Comparison of ENCODE assay signal across 32 cellular contexts in the genomic region with DNA sequence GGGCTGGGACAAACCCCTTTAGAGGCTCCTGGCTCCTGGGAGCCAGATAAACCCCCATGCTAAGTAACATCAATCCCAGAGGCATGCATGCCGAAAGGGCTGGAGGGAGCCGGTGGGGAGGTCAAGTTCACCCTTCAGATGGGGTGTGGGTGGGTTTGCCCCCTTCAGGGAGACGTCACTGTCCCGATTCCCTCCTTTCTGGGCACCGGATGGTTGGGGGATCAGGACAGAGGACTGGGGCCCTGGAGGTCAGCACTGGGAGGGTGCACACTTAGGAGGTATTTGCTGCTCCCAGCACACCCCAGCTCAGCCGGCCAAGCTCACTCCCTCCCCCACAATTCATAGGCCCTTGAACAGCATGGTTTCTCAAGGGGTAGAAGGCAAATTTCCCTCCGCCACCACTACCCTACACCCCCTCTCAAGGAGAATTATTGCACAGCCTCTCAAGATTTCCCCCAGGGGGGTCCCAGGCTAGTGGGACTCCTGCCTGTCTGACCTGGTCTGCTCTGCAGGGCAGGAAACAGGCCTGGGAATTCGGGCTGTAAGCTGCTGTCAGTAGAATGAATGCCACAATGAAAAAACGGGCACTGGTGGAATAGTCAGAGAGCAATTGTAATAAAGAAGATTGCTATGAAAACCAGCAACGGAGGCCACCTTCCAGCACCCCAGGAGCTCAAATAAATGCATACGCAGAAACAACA.
A peak's percentile ranks its signal among the peaks of the same experiment; 100 is the strongest.
DNase-seq lines count a peak whose midpoint lies in the region; ATAC-seq and TF ChIP-seq lines count a peak whose summit lies in the region.
"Had no signal": no experiment of that assay in that cellular context is flagged by ENCODE, and none has a peak within 500 bp of the region (broad histone marks: within the 10 kb centered on the region; RNA-seq: fewer than 3 reads in every experiment).

No MANE protein-coding gene starts in this region.

- no peak overlapping the region for H3K4me3 ChIP-seq in spleen
- H3K4me3 ChIP-seq: ascending aorta, PC-9 had no signal

- no peak overlapping the region for H3K27ac ChIP-seq in spleen
- H3K27ac ChIP-seq: ascending aorta, HL-60, parathyroid adenoma, PC-9 had no signal

- peak; percentile 22 for DNase-seq in activated T-cell treated with anti-CD3 and anti-CD28 coated beads, Interleukin-2, amount 50 U/mL, for 24 hours
- DNase-seq in activated T-cell treated with anti-CD3 and anti-CD28 coated beads, Interleukin-2, amount 50 U/mL, for 4 hours, result no peak
- DNase-seq in NCI-H69 (lab: John Stamatoyannopoulos, UW), result peak; percentile 18
- peak; percentile 22 for DNase-seq in left lobe of liver (ENCODE audit: low spot score)
- peak; percentile 44 for DNase-seq in spleen
- no peak for DNase-seq in T1000 (lab: John Stamatoyannopoulos, UW)
- no peak for DNase-seq in OCI-M1 (lab: John Stamatoyannopoulos, UW)
- DNase-seq in activated CD4-positive, alpha-beta T cell treated with anti-CD3 and anti-CD28 coated beads, Interleukin-2, amount 10 ng/mL, durations not matched to agents 24 days and 14 days, result no peak
- DNase-seq: 8988T; activated CD4-positive, alpha-beta T cell treated with anti-CD3 and anti-CD28 coated beads for 4 hours; activated T-cell treated with anti-CD3 and anti-CD28 coated beads, Interleukin-2, amount 50 U/mL, for 72 hours; CD4-positive, alpha-beta memory T cell; central memory CD4-positive, alpha-beta T cell; dermis blood vessel endothelial cell; Kasumi-1; left ventricle myocardium superior; MV-4-11; naive B cell; NCI-H146; NCI-H510A; NK-92 treated with Interleukin-12 subunit alpha and Interleukin-12 subunit beta, amount 100 ng/mL, for 24 hours; PC-9; right cardiac atrium; SHP77; stimulated activated CD4-positive, alpha-beta T cell treated with anti-CD3 and anti-CD28 coated beads, Interleukin-15, amount 100 ng/mL, for 24 hours; stimulated activated naive B cell treated with anti-CD40 and anti-IgM and Interleukin-4, amounts not matched to agents 10 μg/mL and 1 μg/mL and 100 μg/mL, for 72 hours had no signal

- no peaks in the 10 kb centered on the region for H3K27me3 Mint-ChIP-seq in activated T-cell treated with anti-CD3 and anti-CD28 coated beads, Interleukin-2, amount 50 U/mL, for 24 hours
- H3K27me3 Mint-ChIP-seq in activated T-cell treated with anti-CD3 and anti-CD28 coated beads, Interleukin-2, amount 50 U/mL, for 4 hours (ENCODE audit: low read depth), result peaks cover 3% of the 10 kb centered on the region
- H3K27me3 Mint-ChIP-seq in activated CD4-positive, alpha-beta T cell treated with anti-CD3 and anti-CD28 coated beads, Interleukin-2, amount 10 ng/mL, durations not matched to agents 24 days and 14 days, result no peaks in the 10 kb centered on the region
- H3K27me3 Mint-ChIP-seq: activated naive CD4-positive, alpha-beta T cell treated with anti-CD3 and anti-CD28 coated beads, Interleukin-2, amount 50 U/mL, for 24 hours had no signal

- 74 to 88% (median 85%) methylated on average over 6 to 11 of the region's 11 CpGs for WGBS in spleen, 5 donors

- peaks cover 0 to 36% (median 0%) of the 10 kb centered on the region in 7 donors for H3K27me3 ChIP-seq in spleen (replicated peaks in 1 of 7)
- H3K27me3 ChIP-seq: ascending aorta had no signal

- no peak for TF ChIP-seq POLR2A in spleen (IDR thresholded peaks at IDR 0.05)

- H3K9me3 Mint-ChIP-seq in activated T-cell treated with anti-CD3 and anti-CD28 coated beads, Interleukin-2, amount 50 U/mL, for 24 hours, result no peaks in the 10 kb centered on the region
- H3K9me3 Mint-ChIP-seq in activated T-cell treated with anti-CD3 and anti-CD28 coated beads, Interleukin-2, amount 50 U/mL, for 4 hours, result no peaks in the 10 kb centered on the region
- H3K9me3 Mint-ChIP-seq in activated CD4-positive, alpha-beta T cell treated with anti-CD3 and anti-CD28 coated beads, Interleukin-2, amount 10 ng/mL, durations not matched to agents 24 days and 14 days, result no peaks in the 10 kb centered on the region
- H3K9me3 Mint-ChIP-seq: activated naive CD4-positive, alpha-beta T cell treated with anti-CD3 and anti-CD28 coated beads, Interleukin-2, amount 50 U/mL, for 24 hours; activated T-cell treated with anti-CD3 and anti-CD28 coated beads, Interleukin-2, amount 50 U/mL, for 72 hours; CD4-positive, alpha-beta memory T cell; mesothelial cell of epicardium; stimulated activated naive B cell treated with anti-CD40 and anti-IgM and Interleukin-4, amounts not matched to agents 10 μg/mL and 1 μg/mL and 100 μg/mL, for 72 hours; T-helper 2 cell treated with Interferon-gamma antibody and Interleukin-4, amounts not matched to agents 5 μg/mL and 100 μg/mL, for 36 hours had no signal

- no peaks in the 10 kb centered on the region for H3K36me3 Mint-ChIP-seq in activated T-cell treated with anti-CD3 and anti-CD28 coated beads, Interleukin-2, amount 50 U/mL, for 24 hours (ENCODE audit: low read depth)
- H3K36me3 Mint-ChIP-seq in activated T-cell treated with anti-CD3 and anti-CD28 coated beads, Interleukin-2, amount 50 U/mL, for 4 hours (ENCODE audit: insufficient read depth), result no peaks in the 10 kb centered on the region
- no peaks in the 10 kb centered on the region for H3K36me3 Mint-ChIP-seq in activated CD4-positive, alpha-beta T cell treated with anti-CD3 and anti-CD28 coated beads, Interleukin-2, amount 10 ng/mL, durations not matched to agents 24 days and 14 days (ENCODE audit: low read depth)
- H3K36me3 Mint-ChIP-seq: activated naive CD4-positive, alpha-beta T cell treated with anti-CD3 and anti-CD28 coated beads, Interleukin-2, amount 50 U/mL, for 24 hours; CD4-positive, alpha-beta memory T cell; mesothelial cell of epicardium; naive B cell; stimulated activated naive B cell treated with anti-CD40 and anti-IgM and Interleukin-4, amounts not matched to agents 10 μg/mL and 1 μg/mL and 100 μg/mL, for 72 hours had no signal

- TF ChIP-seq CTCF in spleen (IDR thresholded peaks at IDR 0.05 in 8 of 11, conservative IDR thresholded peaks at IDR 0.05 in 3 of 11), result no peak

- no peaks in the 10 kb centered on the region for H3K36me3 ChIP-seq in spleen
- H3K36me3 ChIP-seq: ascending aorta had no signal

- no peak for ATAC-seq in activated T-cell treated with anti-CD3 and anti-CD28 coated beads, Interleukin-2, amount 50 U/mL, for 4 hours
- no peak for ATAC-seq in left lobe of liver
- ATAC-seq: activated T-cell treated with anti-CD3 and anti-CD28 coated beads, Interleukin-2, amount 50 U/mL, for 72 hours; left ventricle myocardium superior; right cardiac atrium; stimulated activated naive B cell treated with anti-CD40 and anti-IgM and Interleukin-4, amounts not matched to agents 10 μg/mL and 1 μg/mL and 100 μg/mL, for 72 hours had no signal

- H3K9me3 ChIP-seq in spleen, result no peaks in the 10 kb centered on the region
- H3K9me3 ChIP-seq: ascending aorta had no signal

- no peak overlapping the region for H3K4me3 Mint-ChIP-seq in activated T-cell treated with anti-CD3 and anti-CD28 coated beads, Interleukin-2, amount 50 U/mL, for 24 hours
- no peak overlapping the region for H3K4me3 Mint-ChIP-seq in activated T-cell treated with anti-CD3 and anti-CD28 coated beads, Interleukin-2, amount 50 U/mL, for 4 hours
- H3K4me3 Mint-ChIP-seq in activated CD4-positive, alpha-beta T cell treated with anti-CD3 and anti-CD28 coated beads, Interleukin-2, amount 10 ng/mL, durations not matched to agents 24 days and 14 days, result no peak overlapping the region
- H3K4me3 Mint-ChIP-seq: activated naive CD4-positive, alpha-beta T cell treated with anti-CD3 and anti-CD28 coated beads, Interleukin-2, amount 50 U/mL, for 24 hours; activated T-cell treated with anti-CD3 and anti-CD28 coated beads, Interleukin-2, amount 50 U/mL, for 72 hours; CD4-positive, alpha-beta memory T cell; mesothelial cell of epicardium; stimulated activated naive B cell treated with anti-CD40 and anti-IgM and Interleukin-4, amounts not matched to agents 10 μg/mL and 1 μg/mL and 100 μg/mL, for 72 hours; T-helper 2 cell treated with Interferon-gamma antibody and Interleukin-4, amounts not matched to agents 5 μg/mL and 100 μg/mL, for 36 hours had no signal

- intact Hi-C loops in spleen (cut with DNase I; ENCODE audit: low total_unique reads), result no loop called here
- intact Hi-C loops in activated CD4-positive, alpha-beta T cell treated with anti-CD3 and anti-CD28 coated beads, Interleukin-2, amount 10 ng/mL, durations not matched to agents 24 days and 14 days (cut with micrococcal nuclease), result no loop called here

- peaks cover under 1 to 6% (median 4%) of the 10 kb centered on the region in 6 donors for H3K4me1 ChIP-seq in spleen
- H3K4me1 ChIP-seq: ascending aorta had no signal

- no peaks in the 10 kb centered on the region for H3K4me1 Mint-ChIP-seq in activated T-cell treated with anti-CD3 and anti-CD28 coated beads, Interleukin-2, amount 50 U/mL, for 24 hours (ENCODE audit: low read depth)
- no peaks in the 10 kb centered on the region for H3K4me1 Mint-ChIP-seq in activated T-cell treated with anti-CD3 and anti-CD28 coated beads, Interleukin-2, amount 50 U/mL, for 4 hours (ENCODE audit: low read depth)
- no peaks in the 10 kb centered on the region for H3K4me1 Mint-ChIP-seq in activated CD4-positive, alpha-beta T cell treated with anti-CD3 and anti-CD28 coated beads, Interleukin-2, amount 10 ng/mL, durations not matched to agents 24 days and 14 days
- H3K4me1 Mint-ChIP-seq: activated naive CD4-positive, alpha-beta T cell treated with anti-CD3 and anti-CD28 coated beads, Interleukin-2, amount 50 U/mL, for 24 hours; CD4-positive, alpha-beta memory T cell; mesothelial cell of epicardium had no signal

- H3K27ac Mint-ChIP-seq in activated T-cell treated with anti-CD3 and anti-CD28 coated beads, Interleukin-2, amount 50 U/mL, for 24 hours, result no peak overlapping the region
- no peak overlapping the region for H3K27ac Mint-ChIP-seq in activated CD4-positive, alpha-beta T cell treated with anti-CD3 and anti-CD28 coated beads, Interleukin-2, amount 10 ng/mL, durations not matched to agents 24 days and 14 days
- H3K27ac Mint-ChIP-seq: activated naive CD4-positive, alpha-beta T cell treated with anti-CD3 and anti-CD28 coated beads, Interleukin-2, amount 50 U/mL, for 24 hours; activated T-cell treated with anti-CD3 and anti-CD28 coated beads, Interleukin-2, amount 50 U/mL, for 72 hours; mesothelial cell of epicardium; naive B cell; stimulated activated naive B cell treated with anti-CD40 and anti-IgM and Interleukin-4, amounts not matched to agents 10 μg/mL and 1 μg/mL and 100 μg/mL, for 72 hours; T-helper 2 cell treated with Interferon-gamma antibody and Interleukin-4, amounts not matched to agents 5 μg/mL and 100 μg/mL, for 36 hours had no signal

Comparison
In these comparisons a context has a peak if more than half of its experiments do, and no peak if none do; other contexts are left out.
1. DNase-seq: peak in activated T-cell treated with anti-CD3 and anti-CD28 coated beads, Interleukin-2, amount 50 U/mL, for 24 hours (single experiment), NCI-H69 (single experiment), left lobe of liver (single experiment) and spleen (single experiment); none in activated T-cell treated with anti-CD3 and anti-CD28 coated beads, Interleukin-2, amount 50 U/mL, for 4 hours (single experiment), T1000 (single experiment), OCI-M1 (single experiment) and activated CD4-positive, alpha-beta T cell treated with anti-CD3 and anti-CD28 coated beads, Interleukin-2, amount 10 ng/mL, durations not matched to agents 24 days and 14 days (single experiment).